In genomic region chr19:39498262-39499081, GRCh38 we compare ENCODE assay signal across 8 cellular contexts. TPM values are rescaled to one million over a fixed set of nuclear protein-coding genes. Genes with fewer than 3 reads are reported as not detected.
DNase-seq lines count a peak whose midpoint lies in the region; ATAC-seq and TF ChIP-seq lines count a peak whose summit lies in the region.

Gene DLL3, plus strand, starts transcription at chr19:39498947. Its CDS starts 28 bp downstream, at chr19:39498975.

- peaks cover 22% of the 10 kb centered on the region for H3K4me1 Mint-ChIP-seq in CD4-positive, alpha-beta T cell (ENCODE audit: low read depth)
- H3K4me1 Mint-ChIP-seq in stimulated activated naive B cell treated with anti-CD40 and anti-IgM and Interleukin-4, amounts not matched to agents 10 μg/mL and 1 μg/mL and 100 μg/mL, for 72 hours = peaks cover 23 to 32% of the 10 kb centered on the region in 2 donors

- peak within 1 kb of the TSS; percentile 45 for H3K9ac ChIP-seq in Karpas-422 (ENCODE audit: low read length)

- POLR2A ChIA-PET in CD4-positive, alpha-beta T cell (lab: Charles Lee) = interaction anchor here (1.1 kb wide), 1 partner anchor 18 kb away, joined by 5 read pairs; the partner anchor contains the start of gene TIMM50

- H3K27ac Mint-ChIP-seq in CD4-positive, alpha-beta T cell = no peak within 1 kb of the TSS
- H3K27ac Mint-ChIP-seq in stimulated activated naive B cell treated with anti-CD40 and anti-IgM and Interleukin-4, amounts not matched to agents 10 μg/mL and 1 μg/mL and 100 μg/mL, for 72 hours = no peak within 1 kb of the TSS

- H3K4me2 ChIP-seq in Karpas-422 (ENCODE audit: low read depth, low read length, poor library complexity, severe bottlenecking) = peak within 1 kb of the TSS; percentile 55

- no peak for DNase-seq in CD4-positive, alpha-beta T cell
- DNase-seq in Karpas-422 (no peak), SJCRH30 (peak; percentile 60 to 68), putamen (ENCODE audit: low spot score) (no peak), HuH-7.5 (ENCODE audit: low spot score) (no peak)
- DNase-seq in stimulated activated naive B cell treated with anti-CD40 and anti-IgM and Interleukin-4, amounts not matched to agents 10 μg/mL and 1 μg/mL and 100 μg/mL, for 72 hours = no peak
- DNase-seq in effector CD4-positive, alpha-beta T cell = no peak

- H3K4me3 ChIP-seq in Karpas-422 (ENCODE audit: low read length) = peak within 1 kb of the TSS; percentile 47; the same call in 1 of the 2 replicates
- peak within 1 kb of the TSS; percentile 36 for H3K4me3 ChIP-seq in SJCRH30

- CTCF ChIA-PET in CD4-positive, alpha-beta T cell (lab: Charles Lee) = interaction anchor here (1.0 to 1.8 kb wide), 3 partner anchors 24 to 174 kb away, joined by 4 to 8 read pairs (median 4); partner anchors contain the start of gene EID2B

- H3K36me3 Mint-ChIP-seq in CD4-positive, alpha-beta T cell (ENCODE audit: low read depth) = no peaks in the 10 kb centered on the region
- H3K36me3 Mint-ChIP-seq in stimulated activated naive B cell treated with anti-CD40 and anti-IgM and Interleukin-4, amounts not matched to agents 10 μg/mL and 1 μg/mL and 100 μg/mL, for 72 hours = peaks cover 3 to 5% of the 10 kb centered on the region in 2 donors

- no peak within 1 kb of the TSS for H2AFZ ChIP-seq in Karpas-422 (ENCODE audit: low read length)

- H3K27me3 ChIP-seq in CD4-positive, alpha-beta T cell (ENCODE audit: control insufficient read depth, insufficient read depth, low read length) = peaks cover 49% of the 10 kb centered on the region
- H3K27me3 ChIP-seq in Karpas-422 (ENCODE audit: low read length) (no peaks in the 10 kb centered on the region), SJCRH30 (peaks cover 10% of the 10 kb centered on the region)

- peaks cover 21% of the 10 kb centered on the region for H3K4me1 ChIP-seq in Karpas-422 (ENCODE audit: low read length)
- peaks cover 3% of the 10 kb centered on the region; the same call in 1 of the 2 replicates for H3K4me1 ChIP-seq in SJCRH30

- no peaks in the 10 kb centered on the region for H4K20me1 ChIP-seq in Karpas-422 (ENCODE audit: insufficient read depth, low read depth, low read length)

- no peak for TF ChIP-seq CTCF in CD4-positive, alpha-beta T cell (IDR thresholded peaks at IDR 0.05)

- H3K4me3 Mint-ChIP-seq in CD4-positive, alpha-beta T cell = peak within 1 kb of the TSS; percentile 31
- H3K4me3 Mint-ChIP-seq in stimulated activated naive B cell treated with anti-CD40 and anti-IgM and Interleukin-4, amounts not matched to agents 10 μg/mL and 1 μg/mL and 100 μg/mL, for 72 hours = peak within 1 kb of the TSS; percentile 66 to 73

- H3K79me2 ChIP-seq in Karpas-422 (ENCODE audit: low read length) = no peaks in the 10 kb centered on the region

- H3K9me3 ChIP-seq in CD4-positive, alpha-beta T cell (ENCODE audit: control insufficient read depth, low read length) = no peaks in the 10 kb centered on the region
- H3K9me3 ChIP-seq in Karpas-422 (ENCODE audit: low read length) (no peaks in the 10 kb centered on the region), SJCRH30 (replicated peaks) (no peaks in the 10 kb centered on the region)

- H3K27me3 Mint-ChIP-seq in CD4-positive, alpha-beta T cell = peaks cover 50% of the 10 kb centered on the region
- peaks cover 29 to 44% of the 10 kb centered on the region in 2 donors for H3K27me3 Mint-ChIP-seq in stimulated activated naive B cell treated with anti-CD40 and anti-IgM and Interleukin-4, amounts not matched to agents 10 μg/mL and 1 μg/mL and 100 μg/mL, for 72 hours

- ATAC-seq in CD4-positive, alpha-beta T cell (ENCODE audit: poor library complexity) = peak; percentile 45
- peak; percentile 13 for ATAC-seq in esophagus mucosa
- peak; percentile 59 for ATAC-seq in stimulated activated naive B cell treated with anti-CD40 and anti-IgM and Interleukin-4, amounts not matched to agents 10 μg/mL and 1 μg/mL and 100 μg/mL, for 72 hours (replicated peaks)

- H3K9me2 ChIP-seq in Karpas-422 (replicated peaks; ENCODE audit: insufficient read depth, low read length) = no peaks in the 10 kb centered on the region

- H3K36me3 ChIP-seq in Karpas-422 (ENCODE audit: insufficient read depth, low read length) = no peaks in the 10 kb centered on the region
- no peaks in the 10 kb centered on the region for H3K36me3 ChIP-seq in SJCRH30

- H3K27ac ChIP-seq in CD4-positive, alpha-beta T cell (ENCODE audit: low read depth, low read length) = no peak within 1 kb of the TSS
- H3K27ac ChIP-seq in Karpas-422 (ENCODE audit: low read length) = no peak within 1 kb of the TSS
- no peak within 1 kb of the TSS for H3K27ac ChIP-seq in SJCRH30

- intact Hi-C loops in CD4-positive, alpha-beta T cell (cut with DNase I, micrococcal nuclease) = no loop called here

- no peaks in the 10 kb centered on the region for H3K9me3 Mint-ChIP-seq in CD4-positive, alpha-beta T cell
- H3K9me3 Mint-ChIP-seq in stimulated activated naive B cell treated with anti-CD40 and anti-IgM and Interleukin-4, amounts not matched to agents 10 μg/mL and 1 μg/mL and 100 μg/mL, for 72 hours = peaks cover 0 to 2% of the 10 kb centered on the region in 2 donors

RNA-seq across cellular contexts. Expression of gene DLL3, which starts in this region (rescaled TPM):
- total RNA-seq in CD4-positive, alpha-beta T cell = not detected
- 2.6 and 3.1 TPM in 2 replicates for total RNA-seq in Karpas-422 (2014; rRNA removed; shearing (Covaris generic); ENCODE audit: low replicate concordance)
- total RNA-seq in SJCRH30 (2014; rRNA removed; shearing (Covaris generic)) = 3.7 and 3.8 TPM in 2 replicates
- total RNA-seq in esophagus mucosa = not detected

Comparison
In these comparisons a context has a peak if more than half of its experiments do, and no peak if none do; other contexts are left out.
1. Peak in ATAC-seq in CD4-positive, alpha-beta T cell; RNA of the gene not detected or under 1 TPM.
2. Peak in ATAC-seq in esophagus mucosa; RNA of the gene not detected or under 1 TPM.
3. DNase-seq: peak in SJCRH30 (2 of 2); none in CD4-positive, alpha-beta T cell (0 of 10), Karpas-422 (single experiment), stimulated activated naive B cell treated with anti-CD40 and anti-IgM and Interleukin-4, amounts not matched to agents 10 μg/mL and 1 μg/mL and 100 μg/mL, for 72 hours (single experiment), effector CD4-positive, alpha-beta T cell (single experiment), putamen (single experiment) and HuH-7.5 (single experiment).
4. Peak in every context shown above with its lines, with median percentiles within 50 percentile points of each other: ATAC-seq.